ENCODE assay signal across 1 cellular context in genomic region chr3:126978291-126978690, GRCh38.
A peak's percentile ranks its signal among the peaks of the same experiment; 100 is the strongest.
TF ChIP-seq lines count a peak whose summit lies in the region.

No MANE protein-coding gene starts in this region.

TF ChIP-seq in HepG2, 621 proteins besides CTCF, POLR2A, EP300 and RAD21 (continued from another document):
- TF ChIP-seq ZNF142 (CRISPR knock-in tag; IDR thresholded peaks at IDR 0.05), result no peak
- TF ChIP-seq LCORL (IDR thresholded peaks at IDR 0.05), result peak; percentile 41; the same call in 1 of the 2 replicates
- no peak for TF ChIP-seq LCORL (CRISPR knock-in tag; IDR thresholded peaks at IDR 0.05)
